In genomic region chr17:80192268-80192667, GRCh38 we compare ENCODE assay signal across 14 cellular contexts. TPM values are rescaled to one million over a fixed set of nuclear protein-coding genes. Genes with fewer than 3 reads are reported as not detected.
DNase-seq lines count a peak whose midpoint lies in the region; ATAC-seq and TF ChIP-seq lines count a peak whose summit lies in the region.
"Had no signal": no experiment of that assay in that cellular context is flagged by ENCODE, and none has a peak within 500 bp of the region (broad histone marks: within the 10 kb centered on the region; RNA-seq: fewer than 3 reads in every experiment).

No MANE protein-coding gene starts in this region.

- H3K9me3 ChIP-seq in breast epithelium (no peaks in the 10 kb centered on the region), gastroesophageal sphincter (no peaks in the 10 kb centered on the region), neuron (ENCODE audit: low read length) (no peaks in the 10 kb centered on the region), vagina (no peaks in the 10 kb centered on the region)
- H3K9me3 ChIP-seq: left lung had no signal

- ATAC-seq in gastroesophageal sphincter (peak; percentile 19), HG03159 (IDR thresholded peaks at IDR 0.05; ENCODE audit: unreplicated experiment) (no peak)
- ATAC-seq: activated CD4-positive, CD25-positive, alpha-beta regulatory T cell treated with anti-CD3 and anti-CD28 coated beads, Interleukin-2, amount 50 U/mL, for 24 hours; activated T-cell treated with anti-CD3 and anti-CD28 coated beads, Interleukin-2, amount 50 U/mL, for 4 hours; left lung had no signal

- TF ChIP-seq POLR2A in breast epithelium (IDR thresholded peaks at IDR 0.05) (no peak), gastroesophageal sphincter (IDR thresholded peaks at IDR 0.05) (no peak), vagina (IDR thresholded peaks at IDR 0.05) (no peak)

- H3K27ac ChIP-seq in breast epithelium = peak overlapping the region; percentile 68 to 75
- no peak overlapping the region for H3K27ac ChIP-seq in gastroesophageal sphincter
- peak overlapping the region; percentile 46 for H3K27ac ChIP-seq in vagina
- H3K27ac ChIP-seq: cardiac muscle cell, parathyroid adenoma had no signal

- H3K27me3 ChIP-seq in breast epithelium (no peaks in the 10 kb centered on the region), gastroesophageal sphincter (peaks cover 77% of the 10 kb centered on the region), neuron (ENCODE audit: insufficient read depth, low read length) (no peaks in the 10 kb centered on the region), vagina (no peaks in the 10 kb centered on the region)
- H3K27me3 ChIP-seq: cardiac muscle cell had no signal

- no peaks in the 10 kb centered on the region for H3K36me3 ChIP-seq in breast epithelium
- no peaks in the 10 kb centered on the region for H3K36me3 ChIP-seq in gastroesophageal sphincter
- H3K36me3 ChIP-seq in neuron (ENCODE audit: insufficient read depth, low read length) = no peaks in the 10 kb centered on the region
- no peaks in the 10 kb centered on the region for H3K36me3 ChIP-seq in vagina
- H3K36me3 ChIP-seq: cardiac muscle cell, left lung had no signal

- no peak for TF ChIP-seq EP300 in gastroesophageal sphincter (IDR thresholded peaks at IDR 0.05)

- peaks cover 3% of the 10 kb centered on the region for H3K4me1 Mint-ChIP-seq in MCF 10A (ENCODE audit: insufficient read depth, unreplicated experiment)

- no peaks in the 10 kb centered on the region for H3K9me3 Mint-ChIP-seq in MCF 10A (ENCODE audit: unreplicated experiment)
- H3K9me3 Mint-ChIP-seq: activated T-cell treated with anti-CD3 and anti-CD28 coated beads, Interleukin-2, amount 50 U/mL, for 4 hours had no signal

- H3K4me3 ChIP-seq in breast epithelium (no peak overlapping the region), gastroesophageal sphincter (no peak overlapping the region), neuron (ENCODE audit: low read length) (peak overlapping the region; percentile 46), vagina (peak overlapping the region in 1 of 2 donors; percentile 3)
- H3K4me3 ChIP-seq: cardiac muscle cell, left lung had no signal

- peaks cover 9% of the 10 kb centered on the region for H3K36me3 Mint-ChIP-seq in MCF 10A (ENCODE audit: insufficient read depth, unreplicated experiment)

- intact Hi-C loops in breast epithelium (cut with DNase I; ENCODE audit: low total_unique reads) = loop anchor here (10.0 kb wide), 1 partner anchor 63 kb away; no protein-coding TSS in a partner anchor
- intact Hi-C loops in MCF 10A (cut with micrococcal nuclease) = no loop called here
- intact Hi-C loops in vagina (cut with DNase I) = no loop called here

- DNase-seq in breast epithelium (ENCODE audit: low spot score in 2 of 2) (peak in 1 of 2 donors; percentile 74), MCF 10A (ENCODE audit: unreplicated experiment) (no peak), vagina (ENCODE audit: extremely low spot score in 2 of 2) (no peak), NCI-H2029 treated with DMSO at 0.1 percent for 48 hours (lab: John Stamatoyannopoulos, UW) (no peak), dedifferentiated amniotic fluid mesenchymal stem cell (ENCODE audit: extremely low spot score) (no peak)
- DNase-seq: activated T-cell treated with anti-CD3 and anti-CD28 coated beads, Interleukin-2, amount 50 U/mL, for 4 hours; left lung; NCI-H748 treated with DMSO at 0.1 percent for 48 hours had no signal

- peak overlapping the region; percentile 65 for H2AFZ ChIP-seq in neuron (ENCODE audit: low read depth, low read length)
- H2AFZ ChIP-seq: parathyroid adenoma had no signal

- 17 to 48% methylated on average over 4 to 9 of the region's 15 CpGs for WGBS in gastroesophageal sphincter (ENCODE audit: low coverage in 1 of 2), 2 donors

- CTCF ChIA-PET in MCF 10A (lab: Yijun Ruan, JAX) = no interaction called here

- no peaks in the 10 kb centered on the region for H3K27me3 Mint-ChIP-seq in MCF 10A (ENCODE audit: insufficient read depth, unreplicated experiment)

- H3K4me1 ChIP-seq in breast epithelium (no peaks in the 10 kb centered on the region), gastroesophageal sphincter (peaks cover 0 to 22% (median 0%) of the 10 kb centered on the region in 3 donors), neuron (ENCODE audit: insufficient read depth, low read length) (peaks cover 15% of the 10 kb centered on the region), vagina (peaks cover 23% of the 10 kb centered on the region)
- H3K4me1 ChIP-seq: parathyroid adenoma had no signal

- TF ChIP-seq CTCF in breast epithelium (IDR thresholded peaks at IDR 0.05) (no peak), MCF 10A (IDR thresholded peaks at IDR 0.05; ENCODE audit: unreplicated experiment) (no peak), gastroesophageal sphincter (IDR thresholded peaks at IDR 0.05) (no peak), vagina (IDR thresholded peaks at IDR 0.05) (no peak)

- POLR2A ChIA-PET in MCF 10A (lab: Yijun Ruan, JAX) = interaction anchor here (0.8 to 1.0 kb wide), 3 partner anchors 26 to 46 kb away, joined by 3 to 4 read pairs (median 3); no protein-coding TSS in a partner anchor

- no peak overlapping the region for H3K27ac Mint-ChIP-seq in MCF 10A (ENCODE audit: low read depth, unreplicated experiment)

- H3K4me3 Mint-ChIP-seq in MCF 10A (ENCODE audit: unreplicated experiment) = no peak overlapping the region
- H3K4me3 Mint-ChIP-seq: activated T-cell treated with anti-CD3 and anti-CD28 coated beads, Interleukin-2, amount 50 U/mL, for 4 hours had no signal

- no TSS peak for BruUV-seq in MCF 10A (replicated peaks; lab: Mats Ljungman, UMichigan)

RNA-seq across cellular contexts. Expression of gene CARD14, which starts 22.4 kb away (rescaled TPM):
- 10 to 100 TPM in 1 of 3 donors, 1 to 10 TPM in 1, under 1 TPM in 1; 0.32 to 13.8 (median 9.4) TPM for total RNA-seq in breast epithelium
- total RNA-seq in MCF 10A (2022) = 0.20 TPM in 1 of 2 replicates, not detected in the other
- under 1 TPM in 2 of 4 donors, not detected in 2; 0.78 to 0.81 TPM for total RNA-seq in gastroesophageal sphincter
- total RNA-seq in vagina = 30.0 TPM
- total RNA-seq: activated T-cell treated with anti-CD3 and anti-CD28 coated beads, Interleukin-2, amount 50 U/mL, for 4 hours had no signal

RNA-seq across cellular contexts. Expression of gene SGSH, which starts 27.9 kb away (rescaled TPM):
- total RNA-seq in breast epithelium (10 to 100 TPM; 28.3 to 38.1 (median 32.1) TPM), MCF 10A (2022) (42.0 and 42.4 TPM in 2 replicates), gastroesophageal sphincter (10 to 100 TPM; 16.8 to 39.2 (median 18.2) TPM), vagina (47.6 TPM)

RNA-seq across cellular contexts. Expression of gene SLC26A11, which starts 28.0 kb away (rescaled TPM):
- 10 to 100 TPM; 12.0 to 20.6 (median 19.0) TPM for total RNA-seq in breast epithelium
- total RNA-seq in MCF 10A (2022) = 11.7 and 13.6 TPM in 2 replicates
- 10 to 100 TPM in 3 of 4 donors, 1 to 10 TPM in 1; 7.9 to 19.7 (median 13.7) TPM for total RNA-seq in gastroesophageal sphincter
- total RNA-seq in vagina = 22.8 TPM

RNA-seq across cellular contexts. Expression of gene EIF4A3, which starts 45.3 kb away (rescaled TPM):
- total RNA-seq in breast epithelium (10 to 100 TPM; 46.2 to 93.1 (median 67.9) TPM), MCF 10A (2022) (87.0 and 97.7 TPM in 2 replicates), gastroesophageal sphincter (10 to 100 TPM; 37.9 to 61.6 (median 49.0) TPM), vagina (90.1 TPM)

Comparison
In these comparisons a context has a peak if more than half of its experiments do, and no peak if none do; other contexts are left out.
1. H3K27ac ChIP-seq: peak in breast epithelium (2 of 2) and vagina (single experiment); none in gastroesophageal sphincter (0 of 4).